ENCODE assay signal across 13 cellular contexts in genomic region chr4:138834029-138834428, GRCh38.
DNase-seq lines count a peak whose midpoint lies in the region; ATAC-seq lines count a peak whose summit lies in the region.
"Had no signal": no experiment of that assay in that cellular context is flagged by ENCODE, and none has a peak within 500 bp of the region (broad histone marks: within the 10 kb centered on the region; RNA-seq: fewer than 3 reads in every experiment).

No MANE protein-coding gene starts in this region.

- no peaks in the 10 kb centered on the region for H3K9me3 ChIP-seq in mesenchymal stem cell (ENCODE audit: control insufficient read depth, low read length)

- H2BK15ac ChIP-seq in mesenchymal stem cell (ENCODE audit: low read depth, poor library complexity, severe bottlenecking) = no peak overlapping the region

- peaks cover 0 to 6% of the 10 kb centered on the region in 2 experiments for H3K27me3 ChIP-seq in mesenchymal stem cell (ENCODE audit: control insufficient read depth in 1 of 2, insufficient read depth in 1 of 2, low read length in 2 of 2)

- H3K4ac ChIP-seq in mesenchymal stem cell (ENCODE audit: low read depth in 1 of 2, low read length in 2 of 2) = no peak overlapping the region

- H4K8ac ChIP-seq in mesenchymal stem cell (ENCODE audit: low read length) = no peak overlapping the region

- no peak overlapping the region for H3K18ac ChIP-seq in mesenchymal stem cell (ENCODE audit: low read depth in 1 of 2, low read length in 2 of 2)

- no peak overlapping the region for H3K9ac ChIP-seq in mesenchymal stem cell (ENCODE audit: low read length)

- H2BK5ac ChIP-seq in mesenchymal stem cell (ENCODE audit: low read depth, low read length, poor library complexity, severe bottlenecking) = no peak overlapping the region

- peaks cover 8% of the 10 kb centered on the region for H3K4me1 ChIP-seq in mesenchymal stem cell (ENCODE audit: control insufficient read depth, insufficient read depth, low read depth, low read length)

- H2AK5ac ChIP-seq in mesenchymal stem cell (ENCODE audit: low read length, severe bottlenecking) = no peak overlapping the region

- DNase-seq in mesenchymal stem cell (peak; percentile 34), NCI-H1105 (lab: John Stamatoyannopoulos, UW) (no peak), NCI-H2171 treated with DMSO at 0.1 percent for 48 hours (lab: John Stamatoyannopoulos, UW) (no peak), NCI-H774 (lab: John Stamatoyannopoulos, UW) (no peak)
- DNase-seq: activated CD4-positive, alpha-beta T cell treated with anti-CD3 and anti-CD28 coated beads, Interleukin-2, amount 50 U/mL, for 4 hours; CD8-positive, alpha-beta T cell; left colon; natural killer cell; PC-3 had no signal

- no peak overlapping the region for H2BK12ac ChIP-seq in mesenchymal stem cell (ENCODE audit: low read length in 2 of 2)

- H3K4me2 ChIP-seq in mesenchymal stem cell (ENCODE audit: low read length, poor library complexity, severe bottlenecking) = no peak overlapping the region

- H4K91ac ChIP-seq in mesenchymal stem cell (ENCODE audit: low read length) = no peak overlapping the region

- H2BK120ac ChIP-seq in mesenchymal stem cell (ENCODE audit: low read depth, low read length) = no peak overlapping the region

- H3K36me3 ChIP-seq in mesenchymal stem cell (ENCODE audit: control insufficient read depth in 1 of 2, insufficient read depth in 2 of 2, low read depth in 1 of 2, low read length in 2 of 2) = no peaks in the 10 kb centered on the region

- ATAC-seq in GM19397 (IDR thresholded peaks at IDR 0.05; ENCODE audit: unreplicated experiment) (peak; percentile 46), HG02678 (IDR thresholded peaks at IDR 0.05; ENCODE audit: unreplicated experiment) (peak; percentile 62), HG03565 (IDR thresholded peaks at IDR 0.05; ENCODE audit: unreplicated experiment) (peak; percentile 39)
- ATAC-seq: CD8-positive, alpha-beta T cell; left colon; natural killer cell; PC-3 had no signal

- no peak overlapping the region for H2AFZ ChIP-seq in mesenchymal stem cell (ENCODE audit: low read depth, low read length)

- no peak overlapping the region for H3K23ac ChIP-seq in mesenchymal stem cell (ENCODE audit: low read length in 2 of 2)

- H3K4me3 ChIP-seq in mesenchymal stem cell (ENCODE audit: insufficient read depth in 1 of 2, low read depth in 1 of 2, low read length in 2 of 2) = no peak overlapping the region
- H3K4me3 ChIP-seq: skin epidermis had no signal

- H3K79me1 ChIP-seq in mesenchymal stem cell (replicated peaks; ENCODE audit: low read length, poor library complexity, severe bottlenecking) = no peaks in the 10 kb centered on the region

- 59% methylated on average over 2 of the region's 2 CpGs for WGBS in mesenchymal stem cell

- peak overlapping the region; percentile 88 for H3K27ac ChIP-seq in mesenchymal stem cell (ENCODE audit: low read length, poor library complexity, severe bottlenecking)
- H3K27ac ChIP-seq: skin epidermis had no signal

- no peak overlapping the region for H3K14ac ChIP-seq in mesenchymal stem cell (ENCODE audit: low read length in 2 of 2)
